Comparison of ENCODE assay signal across 8 cellular contexts in the genomic region with DNA sequence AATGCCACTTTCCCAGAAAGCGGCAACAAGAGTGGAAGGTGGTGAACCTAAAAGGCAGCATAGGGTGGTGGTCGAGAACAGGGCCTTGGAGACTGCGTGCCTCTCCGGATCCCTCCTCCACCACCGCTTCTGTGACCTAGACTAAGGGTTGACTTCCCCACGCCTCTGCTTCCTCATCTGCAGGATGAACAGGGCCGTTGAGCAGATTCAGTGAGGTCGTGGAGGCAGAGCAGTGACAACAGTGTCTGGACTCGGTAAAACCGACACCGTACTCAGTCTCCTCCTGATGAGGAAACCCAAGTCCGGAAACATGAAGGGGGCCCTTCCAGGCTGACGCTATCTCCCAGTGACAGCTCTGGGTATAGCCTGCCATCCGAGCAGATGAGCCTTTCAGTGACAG.
DNase-seq lines count a peak whose midpoint lies in the region; ATAC-seq, FAIRE-seq and TF ChIP-seq lines count a peak whose summit lies in the region.

No MANE protein-coding gene starts in this region.

- H3K4me2 ChIP-seq in K562 (ENCODE audit: insufficient read depth, low read length), result peak overlapping the region; percentile 5; the same call in 1 of the 2 replicates

- TF ChIP-seq POLR2A in K562 (conservative IDR thresholded peaks at IDR 0.05), result no peak

- TF ChIP-seq EP300 in K562 (IDR thresholded peaks at IDR 0.05; ENCODE audit: low read length), result no peak

- peak overlapping the region; percentile 19; the same call in 2 of the 3 replicates for H3K27ac ChIP-seq in K562 (ENCODE audit: extremely low read depth, low read depth, low read length)

- POLR2A ChIA-PET in K562 (lab: Yijun Ruan, JAX), result no interaction called here

- no peak for TF ChIP-seq RAD21 in K562 (CRISPR knock-in tag; conservative IDR thresholded peaks at IDR 0.05 in 1 of 2, IDR thresholded peaks at IDR 0.05 in 1 of 2)

- peak; percentile 71 for DNase-seq in T follicular helper cell (ENCODE audit: low read depth)
- peak in 2 of 4 experiments; percentile 21 to 44 for DNase-seq in K562 (ENCODE audit: extremely low read depth in 1 of 4, low spot score in 3 of 4)
- peak; percentile 68 for DNase-seq in stimulated activated CD4-positive, alpha-beta T cell treated with anti-CD3 and anti-CD28 coated beads, Interleukin-4, amount 100 ng/mL, for 24 hours
- DNase-seq in hepatic stellate cell (ENCODE audit: low spot score), result no peak
- no peak for DNase-seq in A172 (ENCODE audit: low spot score)
- no peak for DNase-seq in RCC 7860 (ENCODE audit: low spot score)

- no peak for TF ChIP-seq CTCF in K562 (IDR thresholded peaks at IDR 0.05 in 2 of 3, conservative IDR thresholded peaks at IDR 0.05 in 1 of 3; ENCODE audit: insufficient read depth in 2 of 3, low read depth in 1 of 3, low read length in 3 of 3)

- H3K36me3 ChIP-seq in K562 (ENCODE audit: control insufficient read depth, insufficient read depth, low read length), result peaks cover 3% of the 10 kb centered on the region; the same call in 2 of the 3 replicates

- BruUV-seq in K562 (replicated peaks; lab: Mats Ljungman, UMichigan), result no TSS peak

- CTCF ChIA-PET in K562 (lab: Yijun Ruan, JAX; ENCODE audit: low intra/inter-chr PET ratio), result no interaction called here

- no peak overlapping the region for H3K4me3 ChIP-seq in K562

- peaks cover 5% of the 10 kb centered on the region; the same call in 1 of the 2 replicates for H3K9me3 ChIP-seq in K562 (replicated peaks; ENCODE audit: control insufficient read depth, insufficient read depth, low read depth, low read length)

- no peaks in the 10 kb centered on the region; the same call in 1 of the 2 replicates for H4K20me1 ChIP-seq in K562 (replicated peaks; ENCODE audit: control insufficient read depth, insufficient read depth, low read length)

- peak; percentile 40 for FAIRE-seq in K562 (lab: Jason Lieb, UNC)
- no peak for FAIRE-seq in RCC 7860 (lab: Jason Lieb, UNC)

- in situ Hi-C loops in K562 (cut with MboI), result no loop called here

- H3K79me2 ChIP-seq in K562 (ENCODE audit: control insufficient read depth, insufficient read depth, low read length), result peaks cover 12% of the 10 kb centered on the region; the same call in 1 of the 3 replicates

- ATAC-seq in GM21526 (IDR thresholded peaks at IDR 0.05; ENCODE audit: low FRiP score, unreplicated experiment), result peak; percentile 20
- peak; percentile 9; the same call in 2 of the 3 replicates for ATAC-seq in K562
- ATAC-seq in GM21390 (IDR thresholded peaks at IDR 0.05; ENCODE audit: unreplicated experiment), result no peak

- no peaks in the 10 kb centered on the region for H3K9me1 ChIP-seq in K562 (ENCODE audit: control insufficient read depth, insufficient read depth, low read length)

- H3K9ac ChIP-seq in K562 (ENCODE audit: insufficient read depth in 1 of 2, low read depth in 2 of 2, low read length in 2 of 2), result no peak overlapping the region; a peak in 1 of 4 replicates

- no peaks in the 10 kb centered on the region for H3K27me3 ChIP-seq in K562 (ENCODE audit: control insufficient read depth in 2 of 2, insufficient read depth in 2 of 2, low read length in 2 of 2)

- peaks cover 7 to 37% of the 10 kb centered on the region in 2 experiments for H3K4me1 ChIP-seq in K562 (replicated peaks in 1 of 2; ENCODE audit: control insufficient read depth in 2 of 2, insufficient read depth in 2 of 2, low read length in 2 of 2)

- peak overlapping the region; percentile 54 for H2AFZ ChIP-seq in K562 (ENCODE audit: low read depth, low read length)

- 60% methylated on average over 14 of the region's 14 CpGs for WGBS in K562 (ENCODE audit: insufficient coverage, low coverage, missing lambda C conversion rate)

- intact Hi-C loops in K562 (cut with micrococcal nuclease), result no loop called here

TF ChIP-seq in K562, 482 proteins besides CTCF, POLR2A, EP300 and RAD21 (continues in another document):
- no peak for TF ChIP-seq ZBTB8A (IDR thresholded peaks at IDR 0.05; ENCODE audit: partially characterized antibody)
- TF ChIP-seq CBFA2T3 (IDR thresholded peaks at IDR 0.05), result peak; percentile 30; the same call in 1 of the 2 replicates
- TF ChIP-seq HSF4 (CRISPR knock-in tag; IDR thresholded peaks at IDR 0.05; ENCODE audit: borderline replicate concordance), result no peak
- TF ChIP-seq ZNF134 (CRISPR knock-in tag; conservative IDR thresholded peaks at IDR 0.05), result 0 out of 2 replicates have a peak, but pooled peaks have one; percentile 7
- TF ChIP-seq MECOM (CRISPR knock-in tag; IDR thresholded peaks at IDR 0.05), result 0 out of 2 replicates have a peak, but pooled peaks have one; percentile 35
- TF ChIP-seq, protein P1, sequence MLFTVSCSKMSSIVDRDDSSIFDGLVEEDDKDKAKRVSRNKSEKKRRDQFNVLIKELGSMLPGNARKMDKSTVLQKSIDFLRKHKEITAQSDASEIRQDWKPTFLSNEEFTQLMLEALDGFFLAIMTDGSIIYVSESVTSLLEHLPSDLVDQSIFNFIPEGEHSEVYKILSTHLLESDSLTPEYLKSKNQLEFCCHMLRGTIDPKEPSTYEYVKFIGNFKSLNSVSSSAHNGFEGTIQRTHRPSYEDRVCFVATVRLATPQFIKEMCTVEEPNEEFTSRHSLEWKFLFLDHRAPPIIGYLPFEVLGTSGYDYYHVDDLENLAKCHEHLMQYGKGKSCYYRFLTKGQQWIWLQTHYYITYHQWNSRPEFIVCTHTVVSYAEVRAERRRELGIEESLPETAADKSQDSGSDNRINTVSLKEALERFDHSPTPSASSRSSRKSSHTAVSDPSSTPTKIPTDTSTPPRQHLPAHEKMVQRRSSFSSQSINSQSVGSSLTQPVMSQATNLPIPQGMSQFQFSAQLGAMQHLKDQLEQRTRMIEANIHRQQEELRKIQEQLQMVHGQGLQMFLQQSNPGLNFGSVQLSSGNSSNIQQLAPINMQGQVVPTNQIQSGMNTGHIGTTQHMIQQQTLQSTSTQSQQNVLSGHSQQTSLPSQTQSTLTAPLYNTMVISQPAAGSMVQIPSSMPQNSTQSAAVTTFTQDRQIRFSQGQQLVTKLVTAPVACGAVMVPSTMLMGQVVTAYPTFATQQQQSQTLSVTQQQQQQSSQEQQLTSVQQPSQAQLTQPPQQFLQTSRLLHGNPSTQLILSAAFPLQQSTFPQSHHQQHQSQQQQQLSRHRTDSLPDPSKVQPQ (CRISPR knock-in tag; IDR thresholded peaks at IDR 0.05; ENCODE audit: borderline replicate concordance), result no peak
- no peak for TF ChIP-seq ILF3 (IDR thresholded peaks at IDR 0.05; ENCODE audit: borderline replicate concordance)
- no peak for TF ChIP-seq CREM (IDR thresholded peaks at IDR 0.05; ENCODE audit: low read depth)
- TF ChIP-seq HNRNPL (IDR thresholded peaks at IDR 0.05; ENCODE audit: low read depth, low read length), result no peak
- no peak for TF ChIP-seq JUND (IDR thresholded peaks at IDR 0.05; ENCODE audit: borderline replicate concordance, low read depth, low read length)
- no peak for TF ChIP-seq JUND (tag; IDR thresholded peaks at IDR 0.05; ENCODE audit: borderline replicate concordance, low read depth, low read length)
- TF ChIP-seq EHMT2 (IDR thresholded peaks at IDR 0.05), result no peak
- TF ChIP-seq ZNF707 (CRISPR knock-in tag; conservative IDR thresholded peaks at IDR 0.05), result no peak
- TF ChIP-seq ETV1 (tag; conservative IDR thresholded peaks at IDR 0.05; ENCODE audit: low read depth), result peak; percentile 65
- no peak for TF ChIP-seq ZKSCAN8 (CRISPR knock-in tag; IDR thresholded peaks at IDR 0.05)
- no peak for TF ChIP-seq TEAD2 (tag; IDR thresholded peaks at IDR 0.05)
- TF ChIP-seq DMBX1 (CRISPR knock-in tag; IDR thresholded peaks at IDR 0.05; ENCODE audit: borderline replicate concordance), result peak; percentile 60; the same call in 1 of the 2 replicates
- TF ChIP-seq ZNF324 (CRISPR knock-in tag; IDR thresholded peaks at IDR 0.05), result no peak
- TF ChIP-seq BRD4 (IDR thresholded peaks at IDR 0.05), result no peak
- TF ChIP-seq SMAD3 (CRISPR knock-in tag; conservative IDR thresholded peaks at IDR 0.05), result no peak
- TF ChIP-seq ZNF551 (CRISPR knock-in tag; IDR thresholded peaks at IDR 0.05), result no peak
- no peak for TF ChIP-seq RAD51 (IDR thresholded peaks at IDR 0.05; ENCODE audit: borderline replicate concordance, low read depth)
- no peak for TF ChIP-seq CSDE1 (IDR thresholded peaks at IDR 0.05)
- TF ChIP-seq ZNF445 (CRISPR knock-in tag; IDR thresholded peaks at IDR 0.05; ENCODE audit: low read depth), result no peak
- TF ChIP-seq SMAD4 (CRISPR knock-in tag; conservative IDR thresholded peaks at IDR 0.05), result peak; percentile 70; the same call in 1 of the 2 replicates
- no peak for TF ChIP-seq PCBP2 (IDR thresholded peaks at IDR 0.05; ENCODE audit: low read depth, low read length, poor library complexity, severe bottlenecking)
- TF ChIP-seq, protein P2, sequence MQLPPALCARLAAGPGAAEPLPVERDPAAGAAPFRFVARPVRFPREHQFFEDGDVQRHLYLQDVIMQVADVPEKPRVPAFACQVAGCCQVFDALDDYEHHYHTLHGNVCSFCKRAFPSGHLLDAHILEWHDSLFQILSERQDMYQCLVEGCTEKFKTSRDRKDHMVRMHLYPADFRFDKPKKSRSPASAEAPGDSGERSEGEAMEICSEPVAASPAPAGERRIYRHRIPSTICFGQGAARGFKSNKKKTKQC (CRISPR knock-in tag; IDR thresholded peaks at IDR 0.05), result no peak
- no peak for TF ChIP-seq ZNF408 (CRISPR knock-in tag; IDR thresholded peaks at IDR 0.05; ENCODE audit: low read depth)
- TF ChIP-seq SRSF7 (optimal IDR thresholded peaks at IDR 0.05; ENCODE audit: low read depth, low read length), result no peak
- no peak for TF ChIP-seq HIVEP1 (CRISPR knock-in tag; IDR thresholded peaks at IDR 0.05)
- no peak for TF ChIP-seq CXXC5 (CRISPR knock-in tag; IDR thresholded peaks at IDR 0.05)
- TF ChIP-seq, protein P3, sequence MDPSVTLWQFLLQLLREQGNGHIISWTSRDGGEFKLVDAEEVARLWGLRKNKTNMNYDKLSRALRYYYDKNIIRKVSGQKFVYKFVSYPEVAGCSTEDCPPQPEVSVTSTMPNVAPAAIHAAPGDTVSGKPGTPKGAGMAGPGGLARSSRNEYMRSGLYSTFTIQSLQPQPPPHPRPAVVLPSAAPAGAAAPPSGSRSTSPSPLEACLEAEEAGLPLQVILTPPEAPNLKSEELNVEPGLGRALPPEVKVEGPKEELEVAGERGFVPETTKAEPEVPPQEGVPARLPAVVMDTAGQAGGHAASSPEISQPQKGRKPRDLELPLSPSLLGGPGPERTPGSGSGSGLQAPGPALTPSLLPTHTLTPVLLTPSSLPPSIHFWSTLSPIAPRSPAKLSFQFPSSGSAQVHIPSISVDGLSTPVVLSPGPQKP (CRISPR knock-in tag; IDR thresholded peaks at IDR 0.05), result no peak
- TF ChIP-seq TAF1 (IDR thresholded peaks at IDR 0.05; ENCODE audit: control insufficient read depth, extremely low read depth, insufficient read depth, low read length, severe bottlenecking), result no peak
- TF ChIP-seq MYBL2 (IDR thresholded peaks at IDR 0.05; ENCODE audit: low read depth), result no peak
- no peak for TF ChIP-seq MYBL2 (CRISPR knock-in tag; IDR thresholded peaks at IDR 0.05; ENCODE audit: borderline replicate concordance)
- TF ChIP-seq TEAD1 (CRISPR knock-in tag; IDR thresholded peaks at IDR 0.05), result no peak

Comparison
In these comparisons a context has a peak if more than half of its experiments do, and no peak if none do; other contexts are left out.
1. DNase-seq: peak in T follicular helper cell (single experiment) and stimulated activated CD4-positive, alpha-beta T cell treated with anti-CD3 and anti-CD28 coated beads, Interleukin-4, amount 100 ng/mL, for 24 hours (single experiment); none in hepatic stellate cell (single experiment), A172 (single experiment) and RCC 7860 (single experiment).